ENCODE assay signal across 16 cellular contexts in genomic region chr15:57129064-57129463, GRCh38.
DNase-seq lines count a peak whose midpoint lies in the region; ATAC-seq, FAIRE-seq and TF ChIP-seq lines count a peak whose summit lies in the region.
"Had no signal": no experiment of that assay in that cellular context is flagged by ENCODE, and none has a peak within 500 bp of the region (broad histone marks: within the 10 kb centered on the region; RNA-seq: fewer than 3 reads in every experiment).

No MANE protein-coding gene starts in this region.

- H3K4me2 ChIP-seq in GM12878 (ENCODE audit: control insufficient read depth, insufficient read depth) = no peak overlapping the region

- RAD21 ChIA-PET in GM12878 (lab: Charles Lee; ENCODE audit: unreplicated experiment) = no interaction called here

- H3K4me1 ChIP-seq in GM12878 (ENCODE audit: control insufficient read depth, insufficient read depth, low read length) = peaks cover 15% of the 10 kb centered on the region
- H3K4me1 ChIP-seq: Caco-2 had no signal

- no peaks in the 10 kb centered on the region for H4K20me1 ChIP-seq in GM12878 (ENCODE audit: control insufficient read depth, insufficient read depth)

- SMC1A ChIA-PET in GM12878 (lab: Charles Lee; ENCODE audit: uncharacterized antibody, unreplicated experiment) = interaction anchor here (2.5 kb wide), 1 partner anchor 17 kb away, joined by 8 read pairs; no protein-coding TSS in a partner anchor

- DNase-seq in GM12891 (ENCODE audit: insufficient read length, low spot score) (no peak), GM12892 (ENCODE audit: insufficient read length) (no peak), GM12878 (ENCODE audit: low read depth, low spot score) (no peak), CD1c-positive myeloid dendritic cell (ENCODE audit: extremely low spot score) (no peak)
- no peak for DNase-seq in activated CD4-positive, alpha-beta T cell treated with anti-CD3 and anti-CD28 coated beads for 1 hour
- DNase-seq: C1 segment of cervical spinal cord; Caco-2; CD4-positive, CD25-positive, alpha-beta regulatory T cell; CD8-positive, alpha-beta T cell; DMS153; DND-41; GM23248; H7; HCEC 1CT had no signal

- no peak overlapping the region for H3K4me3 ChIP-seq in GM12878
- H3K4me3 ChIP-seq: GM23248 had no signal

- H3K79me2 ChIP-seq in GM12878 (ENCODE audit: control insufficient read depth, insufficient read depth, low read length) = no peaks in the 10 kb centered on the region; the same call in 1 of the 2 replicates

- H3K36me3 ChIP-seq in KOPT-K1 (ENCODE audit: insufficient read depth, low read length) (peaks cover 26% of the 10 kb centered on the region), GM12878 (ENCODE audit: control insufficient read depth in 2 of 2, insufficient read depth in 2 of 2, low read length in 1 of 2) (peaks cover 2% of the 10 kb centered on the region in 2 experiments; a peak in 2 of 4 replicates)

- H3K9me3 ChIP-seq in KOPT-K1 (ENCODE audit: insufficient read depth, low read length, poor library complexity, severe bottlenecking) = no peaks in the 10 kb centered on the region
- no peaks in the 10 kb centered on the region; the same call in 2 of the 3 replicates for H3K9me3 ChIP-seq in GM12878 (replicated peaks; ENCODE audit: control insufficient read depth, insufficient read depth, low read length)
- H3K9me3 ChIP-seq: Caco-2 had no signal

- H2AFZ ChIP-seq in GM12878 (ENCODE audit: control insufficient read depth, low read depth, low read length) = no peak overlapping the region
- H2AFZ ChIP-seq: GM23248 had no signal

- no peaks in the 10 kb centered on the region for H3K27me3 ChIP-seq in GM12878 (replicated peaks in 1 of 2; ENCODE audit: control insufficient read depth in 2 of 2, insufficient read depth in 2 of 2, low read length in 1 of 2)

- ATAC-seq in GM12878 = peak; percentile 69
- ATAC-seq: CD8-positive, alpha-beta T cell had no signal

- no peak for TF ChIP-seq RAD21 in GM12878 (IDR thresholded peaks at IDR 0.05; ENCODE audit: insufficient read depth, low read depth, low read length)

- TF ChIP-seq CTCF in GM12878 (IDR thresholded peaks at IDR 0.05 in 2 of 3, conservative IDR thresholded peaks at IDR 0.05 in 1 of 3; ENCODE audit: control insufficient read depth in 2 of 3, extremely low read depth in 1 of 3, insufficient read depth in 1 of 3, low read depth in 3 of 3, low read length in 3 of 3) = no peak

- FAIRE-seq in GM12891 (lab: Jason Lieb, UNC) (peak; percentile 76), GM12892 (lab: Jason Lieb, UNC) (peak; percentile 5), GM12878 (lab: Jason Lieb, UNC) (no peak)
- FAIRE-seq: H1 had no signal

- TF ChIP-seq POLR2A in GM12891 (IDR thresholded peaks at IDR 0.05; ENCODE audit: low read depth, low read length) (no peak), GM12892 (IDR thresholded peaks at IDR 0.05; ENCODE audit: low read depth, low read length) (no peak), GM12878 (IDR thresholded peaks at IDR 0.05; ENCODE audit: low read depth, low read length) (no peak)

- no peak for TF ChIP-seq EP300 in GM12878 (IDR thresholded peaks at IDR 0.05; ENCODE audit: borderline replicate concordance in 1 of 2, control insufficient read depth in 1 of 2, low read depth in 2 of 2, low read length in 2 of 2)

- in situ Hi-C loops in GM12878 (cut with MboI) = no loop called here

- no peak overlapping the region for H3K9ac ChIP-seq in GM12878 (ENCODE audit: control insufficient read depth, insufficient read depth, low read length)
- H3K9ac ChIP-seq: GM23248 had no signal

- 86% methylated on average over 3 of the region's 3 CpGs for WGBS in GM12878 (ENCODE audit: insufficient coverage, insufficient replicate concordance, low lambda C conversion rate, missing lambda C conversion rate)

- BruUV-seq in GM12878 (replicated peaks; lab: Mats Ljungman, UMichigan) = no TSS peak

- POLR2A ChIA-PET in GM12878 (lab: Charles Lee) = no interaction called here

- intact Hi-C loops in GM12878 (cut with micrococcal nuclease; ENCODE audit: unreplicated experiment) = no loop called here

- H3K27ac ChIP-seq in KOPT-K1 (ENCODE audit: low read depth, low read length, poor library complexity, severe bottlenecking) (peak overlapping the region; percentile 87), GM12878 (ENCODE audit: control insufficient read depth, insufficient read depth) (no peak overlapping the region)
- H3K27ac ChIP-seq: GM23248 had no signal

- CTCF ChIA-PET in GM12878 (lab: Yijun Ruan, JAX) = interaction anchor here (2.7 kb wide), 1 partner anchor 9 kb away, joined by 8 read pairs; no protein-coding TSS in a partner anchor

TF ChIP-seq in GM12891, 5 proteins besides CTCF, POLR2A, EP300 and RAD21:
- TF ChIP-seq PAX5 (IDR thresholded peaks at IDR 0.05; ENCODE audit: insufficient read depth, low read length, severe bottlenecking) = no peak
- peak; percentile 21; the same call in 1 of the 2 replicates for TF ChIP-seq SPI1 (IDR thresholded peaks at IDR 0.05; ENCODE audit: low read depth, low read length)

TF ChIP-seq in GM12878, 131 proteins besides CTCF, POLR2A, EP300 and RAD21 (continues in another document):
- peak; percentile 27 to 33; a peak in 1 of 4 replicates for TF ChIP-seq IKZF2 (IDR thresholded peaks at IDR 0.05)
- no peak for TF ChIP-seq TCF3 (IDR thresholded peaks at IDR 0.05; ENCODE audit: borderline replicate concordance, insufficient read depth, low read depth, low read length)
- TF ChIP-seq CEBPB (IDR thresholded peaks at IDR 0.05; ENCODE audit: borderline replicate concordance in 1 of 2, low read depth in 2 of 2, low read length in 2 of 2) = no peak
- TF ChIP-seq SUPT20H (IDR thresholded peaks at IDR 0.05; ENCODE audit: borderline replicate concordance, control insufficient read depth, low read depth, low read length) = no peak
- TF ChIP-seq CREB1 (IDR thresholded peaks at IDR 0.05; ENCODE audit: low read depth) = no peak
- TF ChIP-seq, protein P1, sequence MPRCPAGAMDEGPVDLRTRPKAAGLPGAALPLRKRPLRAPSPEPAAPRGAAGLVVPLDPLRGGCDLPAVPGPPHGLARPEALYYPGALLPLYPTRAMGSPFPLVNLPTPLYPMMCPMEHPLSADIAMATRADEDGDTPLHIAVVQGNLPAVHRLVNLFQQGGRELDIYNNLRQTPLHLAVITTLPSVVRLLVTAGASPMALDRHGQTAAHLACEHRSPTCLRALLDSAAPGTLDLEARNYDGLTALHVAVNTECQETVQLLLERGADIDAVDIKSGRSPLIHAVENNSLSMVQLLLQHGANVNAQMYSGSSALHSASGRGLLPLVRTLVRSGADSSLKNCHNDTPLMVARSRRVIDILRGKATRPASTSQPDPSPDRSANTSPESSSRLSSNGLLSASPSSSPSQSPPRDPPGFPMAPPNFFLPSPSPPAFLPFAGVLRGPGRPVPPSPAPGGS (IDR thresholded peaks at IDR 0.05; ENCODE audit: borderline replicate concordance, insufficient read depth, low read depth, low read length, poor library complexity, severe bottlenecking) = no peak
- TF ChIP-seq, protein P2, sequence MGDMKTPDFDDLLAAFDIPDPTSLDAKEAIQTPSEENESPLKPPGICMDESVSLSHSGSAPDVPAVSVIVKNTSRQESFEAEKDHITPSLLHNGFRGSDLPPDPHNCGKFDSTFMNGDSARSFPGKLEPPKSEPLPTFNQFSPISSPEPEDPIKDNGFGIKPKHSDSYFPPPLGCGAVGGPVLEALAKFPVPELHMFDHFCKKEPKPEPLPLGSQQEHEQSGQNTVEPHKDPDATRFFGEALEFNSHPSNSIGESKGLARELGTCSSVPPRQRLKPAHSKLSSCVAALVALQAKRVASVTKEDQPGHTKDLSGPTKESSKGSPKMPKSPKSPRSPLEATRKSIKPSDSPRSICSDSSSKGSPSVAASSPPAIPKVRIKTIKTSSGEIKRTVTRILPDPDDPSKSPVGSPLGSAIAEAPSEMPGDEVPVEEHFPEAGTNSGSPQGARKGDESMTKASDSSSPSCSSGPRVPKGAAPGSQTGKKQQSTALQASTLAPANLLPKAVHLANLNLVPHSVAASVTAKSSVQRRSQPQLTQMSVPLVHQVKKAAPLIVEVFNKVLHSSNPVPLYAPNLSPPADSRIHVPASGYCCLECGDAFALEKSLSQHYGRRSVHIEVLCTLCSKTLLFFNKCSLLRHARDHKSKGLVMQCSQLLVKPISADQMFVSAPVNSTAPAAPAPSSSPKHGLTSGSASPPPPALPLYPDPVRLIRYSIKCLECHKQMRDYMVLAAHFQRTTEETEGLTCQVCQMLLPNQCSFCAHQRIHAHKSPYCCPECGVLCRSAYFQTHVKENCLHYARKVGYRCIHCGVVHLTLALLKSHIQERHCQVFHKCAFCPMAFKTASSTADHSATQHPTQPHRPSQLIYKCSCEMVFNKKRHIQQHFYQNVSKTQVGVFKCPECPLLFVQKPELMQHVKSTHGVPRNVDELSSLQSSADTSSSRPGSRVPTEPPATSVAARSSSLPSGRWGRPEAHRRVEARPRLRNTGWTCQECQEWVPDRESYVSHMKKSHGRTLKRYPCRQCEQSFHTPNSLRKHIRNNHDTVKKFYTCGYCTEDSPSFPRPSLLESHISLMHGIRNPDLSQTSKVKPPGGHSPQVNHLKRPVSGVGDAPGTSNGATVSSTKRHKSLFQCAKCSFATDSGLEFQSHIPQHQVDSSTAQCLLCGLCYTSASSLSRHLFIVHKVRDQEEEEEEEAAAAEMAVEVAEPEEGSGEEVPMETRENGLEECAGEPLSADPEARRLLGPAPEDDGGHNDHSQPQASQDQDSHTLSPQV (IDR thresholded peaks at IDR 0.05) = no peak
- no peak for TF ChIP-seq PML (IDR thresholded peaks at IDR 0.05; ENCODE audit: low read length)
- TF ChIP-seq ZNF217 (IDR thresholded peaks at IDR 0.05) = no peak
- no peak for TF ChIP-seq STAT1 (conservative IDR thresholded peaks at IDR 0.05)
- no peak for TF ChIP-seq SUZ12 (IDR thresholded peaks at IDR 0.05; ENCODE audit: unreplicated experiment)
- no peak for TF ChIP-seq NRF1 (conservative IDR thresholded peaks at IDR 0.05; ENCODE audit: low read depth, low read length)
- TF ChIP-seq ZNF207 (IDR thresholded peaks at IDR 0.05; ENCODE audit: borderline replicate concordance) = no peak
- TF ChIP-seq, protein P3, sequence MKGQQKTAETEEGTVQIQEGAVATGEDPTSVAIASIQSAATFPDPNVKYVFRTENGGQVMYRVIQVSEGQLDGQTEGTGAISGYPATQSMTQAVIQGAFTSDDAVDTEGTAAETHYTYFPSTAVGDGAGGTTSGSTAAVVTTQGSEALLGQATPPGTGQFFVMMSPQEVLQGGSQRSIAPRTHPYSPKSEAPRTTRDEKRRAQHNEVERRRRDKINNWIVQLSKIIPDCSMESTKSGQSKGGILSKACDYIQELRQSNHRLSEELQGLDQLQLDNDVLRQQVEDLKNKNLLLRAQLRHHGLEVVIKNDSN (IDR thresholded peaks at IDR 0.05; ENCODE audit: borderline replicate concordance, extremely low read length, insufficient read depth, low read depth, low read length) = no peak
- TF ChIP-seq YBX1 (IDR thresholded peaks at IDR 0.05) = no peak
- TF ChIP-seq SPI1 (IDR thresholded peaks at IDR 0.05; ENCODE audit: borderline replicate concordance, insufficient read depth, low read depth, low read length) = peak; percentile 17; the same call in 1 of the 2 replicates
- TF ChIP-seq POU2F2 (IDR thresholded peaks at IDR 0.05; ENCODE audit: borderline replicate concordance, low read depth, low read length) = peak; percentile 42; the same call in 1 of the 3 replicates
- no peak for TF ChIP-seq POLR2AphosphoS2 (IDR thresholded peaks at IDR 0.05; ENCODE audit: low read depth, low read length)
